Comparison of ENCODE assay signal across 10 cellular contexts in the genomic region with DNA sequence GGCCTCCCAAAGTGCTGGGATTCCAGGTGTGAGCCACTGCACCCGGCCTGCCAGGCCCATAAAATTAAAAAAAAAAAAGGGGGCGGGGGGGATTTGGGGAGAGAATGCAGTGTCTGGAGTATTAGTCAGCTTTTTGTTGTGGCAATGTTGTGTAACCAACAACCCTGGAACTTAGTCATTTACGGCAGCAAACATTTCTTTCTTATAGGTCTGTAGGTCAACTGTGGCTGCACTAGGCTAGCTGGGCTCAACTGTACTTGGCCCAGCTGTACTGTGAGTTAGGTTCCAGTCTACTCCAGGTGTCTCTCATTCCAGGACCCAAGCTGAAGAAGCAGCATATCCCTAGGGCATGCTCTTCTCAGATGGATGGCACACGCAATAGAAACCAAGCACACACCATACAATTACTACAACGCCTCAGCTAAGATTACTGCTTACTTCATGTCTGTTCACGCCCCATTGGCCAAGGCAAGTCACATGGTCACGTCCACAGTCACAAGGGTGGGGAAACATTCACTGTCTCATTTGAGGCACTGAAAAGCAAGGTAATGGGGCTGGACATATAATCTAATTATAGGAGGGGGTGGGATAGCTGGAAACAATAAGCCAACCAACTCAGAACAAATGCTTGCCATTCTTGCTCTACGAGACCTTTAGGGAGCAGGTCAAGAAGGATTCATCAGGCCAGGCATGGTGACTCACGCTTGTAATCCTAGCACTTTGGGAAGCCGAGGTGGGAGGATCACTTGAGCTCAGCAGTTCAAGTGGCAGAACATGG. TPM values are rescaled to one million over a fixed set of nuclear protein-coding genes. Genes with fewer than 3 reads are reported as not detected.
DNase-seq lines count a peak whose midpoint lies in the region; ATAC-seq and TF ChIP-seq lines count a peak whose summit lies in the region.
"Had no signal": no experiment of that assay in that cellular context is flagged by ENCODE, and none has a peak within 500 bp of the region (broad histone marks: within the 10 kb centered on the region; RNA-seq: fewer than 3 reads in every experiment).

No MANE protein-coding gene starts in this region.

- no peaks in the 10 kb centered on the region for H3K4me1 Mint-ChIP-seq in stimulated activated naive CD8-positive, alpha-beta T cell treated with anti-CD3 and anti-CD28 coated beads, Interleukin-15, amount 100 ng/mL, for 72 hours
- H3K4me1 Mint-ChIP-seq: CD4-positive, CD25-positive, alpha-beta regulatory T cell had no signal

- no peaks in the 10 kb centered on the region for H3K27me3 Mint-ChIP-seq in stimulated activated naive CD8-positive, alpha-beta T cell treated with anti-CD3 and anti-CD28 coated beads, Interleukin-15, amount 100 ng/mL, for 72 hours

- H3K4me3 ChIP-seq in fibroblast of pulmonary artery (replicated peaks; ENCODE audit: low read depth, low read length), result no peak overlapping the region

- H3K4me3 Mint-ChIP-seq in stimulated activated naive CD8-positive, alpha-beta T cell treated with anti-CD3 and anti-CD28 coated beads, Interleukin-15, amount 100 ng/mL, for 72 hours, result no peak overlapping the region
- H3K4me3 Mint-ChIP-seq: CD4-positive, CD25-positive, alpha-beta regulatory T cell had no signal

- no peaks in the 10 kb centered on the region for H3K9me3 Mint-ChIP-seq in stimulated activated naive CD8-positive, alpha-beta T cell treated with anti-CD3 and anti-CD28 coated beads, Interleukin-15, amount 100 ng/mL, for 72 hours

- no peak for TF ChIP-seq CTCF in fibroblast of pulmonary artery (IDR thresholded peaks at IDR 0.05; ENCODE audit: low read length, missing control alignments)

- ATAC-seq in stimulated activated naive CD8-positive, alpha-beta T cell treated with anti-CD3 and anti-CD28 coated beads, Interleukin-15, amount 100 ng/mL, for 72 hours, result peak; percentile 33
- no peak for ATAC-seq in stimulated activated naive CD8-positive, alpha-beta T cell treated with anti-CD3 and anti-CD28 coated beads, Interleukin-15, Interleukin-2, amounts not matched to agents 100 U/mL and 50 U/mL, for 24 hours
- ATAC-seq in HG02610 (IDR thresholded peaks at IDR 0.05; ENCODE audit: unreplicated experiment) (no peak), HG02970 (IDR thresholded peaks at IDR 0.05; ENCODE audit: low FRiP score, unreplicated experiment) (no peak)
- ATAC-seq in activated CD4-positive, CD25-positive, alpha-beta regulatory T cell treated with anti-CD3 and anti-CD28 coated beads, Interleukin-2, amount 50 U/mL, for 24 hours, result no peak

- H3K27ac Mint-ChIP-seq in stimulated activated naive CD8-positive, alpha-beta T cell treated with anti-CD3 and anti-CD28 coated beads, Interleukin-15, amount 100 ng/mL, for 72 hours, result no peak overlapping the region
- H3K27ac Mint-ChIP-seq: CD4-positive, CD25-positive, alpha-beta regulatory T cell had no signal

- DNase-seq in stimulated activated naive CD8-positive, alpha-beta T cell treated with anti-CD3 and anti-CD28 coated beads, Interleukin-15, amount 100 ng/mL, for 72 hours, result no peak
- no peak for DNase-seq in stimulated activated naive CD8-positive, alpha-beta T cell treated with anti-CD3 and anti-CD28 coated beads, Interleukin-15, Interleukin-2, amounts not matched to agents 100 U/mL and 50 U/mL, for 24 hours
- DNase-seq in fibroblast of pulmonary artery (ENCODE audit: low read depth), result peak; percentile 72
- no peak for DNase-seq in stimulated activated CD4-positive, alpha-beta T cell treated with anti-CD3 and anti-CD28 coated beads, Interleukin-15, amount 100 ng/mL, for 24 hours
- DNase-seq: CD4-positive, CD25-positive, alpha-beta regulatory T cell; effector memory CD4-positive, alpha-beta T cell had no signal

TF ChIP-seq in PFSK-1, 5 proteins besides CTCF, POLR2A, EP300 and RAD21:
- TF ChIP-seq SIN3A (IDR thresholded peaks at IDR 0.05; ENCODE audit: borderline replicate concordance, insufficient read depth, low read length), result 0 out of 2 replicates have a peak, but pooled peaks have one; percentile 68
- TF ChIP-seq FOXP2 (optimal IDR thresholded peaks at IDR 0.05; ENCODE audit: borderline replicate concordance, extremely low read depth, extremely low read length, insufficient read depth), result no peak
- TF ChIP-seq, protein P1, sequence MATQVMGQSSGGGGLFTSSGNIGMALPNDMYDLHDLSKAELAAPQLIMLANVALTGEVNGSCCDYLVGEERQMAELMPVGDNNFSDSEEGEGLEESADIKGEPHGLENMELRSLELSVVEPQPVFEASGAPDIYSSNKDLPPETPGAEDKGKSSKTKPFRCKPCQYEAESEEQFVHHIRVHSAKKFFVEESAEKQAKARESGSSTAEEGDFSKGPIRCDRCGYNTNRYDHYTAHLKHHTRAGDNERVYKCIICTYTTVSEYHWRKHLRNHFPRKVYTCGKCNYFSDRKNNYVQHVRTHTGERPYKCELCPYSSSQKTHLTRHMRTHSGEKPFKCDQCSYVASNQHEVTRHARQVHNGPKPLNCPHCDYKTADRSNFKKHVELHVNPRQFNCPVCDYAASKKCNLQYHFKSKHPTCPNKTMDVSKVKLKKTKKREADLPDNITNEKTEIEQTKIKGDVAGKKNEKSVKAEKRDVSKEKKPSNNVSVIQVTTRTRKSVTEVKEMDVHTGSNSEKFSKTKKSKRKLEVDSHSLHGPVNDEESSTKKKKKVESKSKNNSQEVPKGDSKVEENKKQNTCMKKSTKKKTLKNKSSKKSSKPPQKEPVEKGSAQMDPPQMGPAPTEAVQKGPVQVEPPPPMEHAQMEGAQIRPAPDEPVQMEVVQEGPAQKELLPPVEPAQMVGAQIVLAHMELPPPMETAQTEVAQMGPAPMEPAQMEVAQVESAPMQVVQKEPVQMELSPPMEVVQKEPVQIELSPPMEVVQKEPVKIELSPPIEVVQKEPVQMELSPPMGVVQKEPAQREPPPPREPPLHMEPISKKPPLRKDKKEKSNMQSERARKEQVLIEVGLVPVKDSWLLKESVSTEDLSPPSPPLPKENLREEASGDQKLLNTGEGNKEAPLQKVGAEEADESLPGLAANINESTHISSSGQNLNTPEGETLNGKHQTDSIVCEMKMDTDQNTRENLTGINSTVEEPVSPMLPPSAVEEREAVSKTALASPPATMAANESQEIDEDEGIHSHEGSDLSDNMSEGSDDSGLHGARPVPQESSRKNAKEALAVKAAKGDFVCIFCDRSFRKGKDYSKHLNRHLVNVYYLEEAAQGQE (IDR thresholded peaks at IDR 0.05; ENCODE audit: insufficient read depth in 1 of 2, low read depth in 2 of 2, low read length in 2 of 2), result 0 out of 4 replicates have a peak, but pooled peaks of 1 of the 2 experiments have one; percentile 26
- peak; percentile 54 for TF ChIP-seq POLR2AphosphoS5 (IDR thresholded peaks at IDR 0.05; ENCODE audit: low read depth, low read length)
- TF ChIP-seq TAF1 (IDR thresholded peaks at IDR 0.05; ENCODE audit: borderline replicate concordance, insufficient read depth, low read length), result no peak; the same call in 1 of the 2 replicates
TF ChIP-seq in PFSK-1: peak in this region for 3.

RNA-seq across cellular contexts. Expression of a gene that starts 10.4 kb away (rescaled TPM):
- 61.5 TPM for polyA plus RNA-seq in PFSK-1 (2012; ENCODE audit: insufficient read length, low read depth)

RNA-seq across cellular contexts. Expression of a gene that starts 34.3 kb away (rescaled TPM):
- 20.8 TPM for polyA plus RNA-seq in PFSK-1 (2012; ENCODE audit: insufficient read length, low read depth)

RNA-seq across cellular contexts. Expression of a gene that starts 36.1 kb away (rescaled TPM):
- polyA plus RNA-seq in PFSK-1 (2012; ENCODE audit: insufficient read length, low read depth), result 24.7 TPM
